ENCODE assay signal across 13 cellular contexts in genomic region chr2:124894199-124894598, GRCh38.
DNase-seq lines count a peak whose midpoint lies in the region; ATAC-seq and TF ChIP-seq lines count a peak whose summit lies in the region.
"Had no signal": no experiment of that assay in that cellular context is flagged by ENCODE, and none has a peak within 500 bp of the region (broad histone marks: within the 10 kb centered on the region; RNA-seq: fewer than 3 reads in every experiment).

No MANE protein-coding gene starts in this region.

- H3K36me3 ChIP-seq in uterus, result no peaks in the 10 kb centered on the region
- H3K36me3 ChIP-seq: BE2C had no signal

- no peak overlapping the region for H3K27ac ChIP-seq in uterus
- H3K27ac ChIP-seq: A549, C4-2B, GM23248 had no signal

- no peak for TF ChIP-seq CTCF in uterus (IDR thresholded peaks at IDR 0.05)

- no peaks in the 10 kb centered on the region for H3K27me3 Mint-ChIP-seq in T-cell
- no peaks in the 10 kb centered on the region for H3K27me3 Mint-ChIP-seq in stimulated activated naive B cell treated with anti-CD40 and anti-IgM and Interleukin-4, amounts not matched to agents 10 μg/mL and 1 μg/mL and 100 μg/mL, for 72 hours
- H3K27me3 Mint-ChIP-seq: CD4-positive, alpha-beta memory T cell had no signal

- H3K27me3 ChIP-seq in uterus, result no peaks in the 10 kb centered on the region
- H3K27me3 ChIP-seq: BE2C had no signal

- intact Hi-C loops in uterus (cut with DNase I; ENCODE audit: low total_unique reads), result no loop called here

- H3K36me3 Mint-ChIP-seq in T-cell, result no peaks in the 10 kb centered on the region
- no peaks in the 10 kb centered on the region for H3K36me3 Mint-ChIP-seq in stimulated activated naive B cell treated with anti-CD40 and anti-IgM and Interleukin-4, amounts not matched to agents 10 μg/mL and 1 μg/mL and 100 μg/mL, for 72 hours
- H3K36me3 Mint-ChIP-seq: CD4-positive, alpha-beta memory T cell had no signal

- CTCF ChIA-PET in T-cell (lab: Charles Lee), result no interaction called here

- no peaks in the 10 kb centered on the region for H3K4me1 ChIP-seq in uterus
- H3K4me1 ChIP-seq: A549, BE2C had no signal

- H3K9me3 ChIP-seq in uterus, result no peaks in the 10 kb centered on the region
- H3K9me3 ChIP-seq: A549, BE2C had no signal

- DNase-seq in H4 (ENCODE audit: low spot score) (peak; percentile 37), M059J (ENCODE audit: low read depth) (peak; percentile 68), amniotic epithelial cell (ENCODE audit: low read depth) (peak; percentile 58), uterus (no peak), T-cell (no peak)
- no peak for DNase-seq in stimulated activated naive B cell treated with anti-CD40 and anti-IgM and Interleukin-4, amounts not matched to agents 10 μg/mL and 1 μg/mL and 100 μg/mL, for 72 hours
- DNase-seq: BE2C; CD4-positive, alpha-beta memory T cell; DND-41; GM23248; H7 had no signal

- ATAC-seq in T-cell (replicated peaks in 1 of 4), result no peak
- ATAC-seq in stimulated activated naive B cell treated with anti-CD40 and anti-IgM and Interleukin-4, amounts not matched to agents 10 μg/mL and 1 μg/mL and 100 μg/mL, for 72 hours (replicated peaks), result no peak
- ATAC-seq: A549 had no signal

- peaks cover 8 to 19% (median 11%) of the 10 kb centered on the region in 3 donors for H3K9me3 Mint-ChIP-seq in T-cell
- no peaks in the 10 kb centered on the region for H3K9me3 Mint-ChIP-seq in stimulated activated naive B cell treated with anti-CD40 and anti-IgM and Interleukin-4, amounts not matched to agents 10 μg/mL and 1 μg/mL and 100 μg/mL, for 72 hours

- no peak for TF ChIP-seq POLR2A in uterus (IDR thresholded peaks at IDR 0.05)

- POLR2A ChIA-PET in T-cell (lab: Charles Lee), result no interaction called here

- no peak overlapping the region for H3K27ac Mint-ChIP-seq in T-cell
- no peak overlapping the region for H3K27ac Mint-ChIP-seq in stimulated activated naive B cell treated with anti-CD40 and anti-IgM and Interleukin-4, amounts not matched to agents 10 μg/mL and 1 μg/mL and 100 μg/mL, for 72 hours
- H3K27ac Mint-ChIP-seq: CD4-positive, alpha-beta memory T cell had no signal

- no peaks in the 10 kb centered on the region for H3K4me1 Mint-ChIP-seq in T-cell
- H3K4me1 Mint-ChIP-seq in stimulated activated naive B cell treated with anti-CD40 and anti-IgM and Interleukin-4, amounts not matched to agents 10 μg/mL and 1 μg/mL and 100 μg/mL, for 72 hours, result no peaks in the 10 kb centered on the region
- H3K4me1 Mint-ChIP-seq: CD4-positive, alpha-beta memory T cell had no signal

- no peak overlapping the region for H3K4me3 ChIP-seq in uterus
- H3K4me3 ChIP-seq: A549, GM23248 had no signal

- H3K4me3 Mint-ChIP-seq in T-cell, result no peak overlapping the region
- H3K4me3 Mint-ChIP-seq in stimulated activated naive B cell treated with anti-CD40 and anti-IgM and Interleukin-4, amounts not matched to agents 10 μg/mL and 1 μg/mL and 100 μg/mL, for 72 hours, result no peak overlapping the region
- H3K4me3 Mint-ChIP-seq: CD4-positive, alpha-beta memory T cell had no signal

Comparison
In these comparisons a context has a peak if more than half of its experiments do, and no peak if none do; other contexts are left out.
1. DNase-seq: peak in H4 (single experiment), M059J (single experiment) and amniotic epithelial cell (single experiment); none in uterus (0 of 2), T-cell (0 of 34) and stimulated activated naive B cell treated with anti-CD40 and anti-IgM and Interleukin-4, amounts not matched to agents 10 μg/mL and 1 μg/mL and 100 μg/mL, for 72 hours (single experiment).